15 cellular contexts compared by ENCODE assay signal in genomic region chr10:124712704-124713407, GRCh38. TPM values are rescaled to one million over a fixed set of nuclear protein-coding genes. Genes with fewer than 3 reads are reported as not detected.
DNase-seq lines count a peak whose midpoint lies in the region; ATAC-seq and TF ChIP-seq lines count a peak whose summit lies in the region.
"Had no signal": no experiment of that assay in that cellular context is flagged by ENCODE, and none has a peak within 500 bp of the region (broad histone marks: within the 10 kb centered on the region; RNA-seq: fewer than 3 reads in every experiment).

No MANE protein-coding gene starts in this region.

- H3K4me1 ChIP-seq in left ventricle myocardium inferior: peaks cover 100% of the 10 kb centered on the region

- no peaks in the 10 kb centered on the region for H3K27me3 Mint-ChIP-seq in central memory CD8-positive, alpha-beta T cell
- no peaks in the 10 kb centered on the region for H3K27me3 Mint-ChIP-seq in natural killer cell treated with Interleukin-12 subunit alpha and Interleukin-12 subunit beta and Interleukin-15 and Interleukin-18, amount 100 ng/mL, for 72 hours

- intact Hi-C loops in left ventricle myocardium inferior (cut with micrococcal nuclease): no loop called here
- intact Hi-C loops in cardiac septum (cut with DNase I): no loop called here

- peak overlapping the region; percentile 16 for H3K4me3 Mint-ChIP-seq in central memory CD8-positive, alpha-beta T cell
- H3K4me3 Mint-ChIP-seq in natural killer cell treated with Interleukin-12 subunit alpha and Interleukin-12 subunit beta and Interleukin-15 and Interleukin-18, amount 100 ng/mL, for 72 hours: no peak overlapping the region

- peaks cover 86% of the 10 kb centered on the region for H3K4me1 Mint-ChIP-seq in central memory CD8-positive, alpha-beta T cell
- peaks cover 63 to 78% of the 10 kb centered on the region in 2 donors for H3K4me1 Mint-ChIP-seq in natural killer cell treated with Interleukin-12 subunit alpha and Interleukin-12 subunit beta and Interleukin-15 and Interleukin-18, amount 100 ng/mL, for 72 hours (ENCODE audit: low read depth in 2 of 2)

- H3K36me3 Mint-ChIP-seq in central memory CD8-positive, alpha-beta T cell (ENCODE audit: insufficient read depth): peaks cover 23% of the 10 kb centered on the region
- no peaks in the 10 kb centered on the region for H3K36me3 Mint-ChIP-seq in natural killer cell treated with Interleukin-12 subunit alpha and Interleukin-12 subunit beta and Interleukin-15 and Interleukin-18, amount 100 ng/mL, for 72 hours

- TF ChIP-seq CTCF in left ventricle myocardium inferior (IDR thresholded peaks at IDR 0.05; ENCODE audit: borderline replicate concordance): no peak

- H3K27ac ChIP-seq in left ventricle myocardium inferior (replicated peaks): peak overlapping the region; percentile 92

- DNase-seq in left ventricle myocardium inferior: no peak
- DNase-seq in cardiac septum (ENCODE audit: low spot score): no peak
- no peak for DNase-seq in central memory CD8-positive, alpha-beta T cell (ENCODE audit: low spot score in 2 of 2)
- DNase-seq in natural killer cell treated with Interleukin-12 subunit alpha and Interleukin-12 subunit beta and Interleukin-15 and Interleukin-18, amount 100 ng/mL, for 72 hours (ENCODE audit: low spot score): no peak
- no peak for DNase-seq in SHP77 (lab: John Stamatoyannopoulos, UW)
- DNase-seq in NCI-H2227 treated with DMSO at 0.1 percent for 48 hours (lab: John Stamatoyannopoulos, UW): no peak
- no peak for DNase-seq in DMS79 treated with DMSO at 0.1 percent for 48 hours (lab: John Stamatoyannopoulos, UW)
- DNase-seq in SIG-M5 (lab: John Stamatoyannopoulos, UW): no peak
- DNase-seq: Calu3; central memory CD4-positive, alpha-beta T cell; gastrocnemius medialis; GDM1; NCI-H2029 treated with DMSO at 0.1 percent for 48 hours; WERI-Rb-1 had no signal

- H3K27me3 ChIP-seq in left ventricle myocardium inferior (ENCODE audit: low read depth): no peaks in the 10 kb centered on the region
- H3K27me3 ChIP-seq: gastrocnemius medialis had no signal

- no peaks in the 10 kb centered on the region for H3K9me3 Mint-ChIP-seq in central memory CD8-positive, alpha-beta T cell
- no peaks in the 10 kb centered on the region for H3K9me3 Mint-ChIP-seq in natural killer cell treated with Interleukin-12 subunit alpha and Interleukin-12 subunit beta and Interleukin-15 and Interleukin-18, amount 100 ng/mL, for 72 hours

- no peak overlapping the region for H3K4me3 ChIP-seq in left ventricle myocardium inferior
- H3K4me3 ChIP-seq: gastrocnemius medialis had no signal

- peak overlapping the region; percentile 87 for H3K27ac Mint-ChIP-seq in central memory CD8-positive, alpha-beta T cell (ENCODE audit: low read depth)
- H3K27ac Mint-ChIP-seq in natural killer cell treated with Interleukin-12 subunit alpha and Interleukin-12 subunit beta and Interleukin-15 and Interleukin-18, amount 100 ng/mL, for 72 hours: peak overlapping the region; percentile 19 to 82

- no peak for ATAC-seq in central memory CD8-positive, alpha-beta T cell (replicated peaks; ENCODE audit: extremely low read depth, poor library complexity, severe bottlenecking)
- ATAC-seq in natural killer cell treated with Interleukin-12 subunit alpha and Interleukin-12 subunit beta and Interleukin-15 and Interleukin-18, amount 100 ng/mL, for 72 hours: no peak
- ATAC-seq: gastrocnemius medialis, sciatic nerve had no signal

- no peaks in the 10 kb centered on the region for H3K36me3 ChIP-seq in left ventricle myocardium inferior
- H3K36me3 ChIP-seq: gastrocnemius medialis, WERI-Rb-1 had no signal

- H3K9me3 ChIP-seq in left ventricle myocardium inferior (replicated peaks): no peaks in the 10 kb centered on the region
- H3K9me3 ChIP-seq: gastrocnemius medialis had no signal

RNA-seq across cellular contexts. Expression of gene FAM53B, which starts 31.3 kb away (rescaled TPM):
- total RNA-seq in left ventricle myocardium inferior (53.4 TPM), cardiac septum (18.5 TPM)
- 10 to 100 TPM; 16.6 to 21.8 TPM for total RNA-seq in natural killer cell treated with Interleukin-12 subunit alpha and Interleukin-12 subunit beta and Interleukin-15 and Interleukin-18, amount 100 ng/mL, for 72 hours
